In the genomic region with DNA sequence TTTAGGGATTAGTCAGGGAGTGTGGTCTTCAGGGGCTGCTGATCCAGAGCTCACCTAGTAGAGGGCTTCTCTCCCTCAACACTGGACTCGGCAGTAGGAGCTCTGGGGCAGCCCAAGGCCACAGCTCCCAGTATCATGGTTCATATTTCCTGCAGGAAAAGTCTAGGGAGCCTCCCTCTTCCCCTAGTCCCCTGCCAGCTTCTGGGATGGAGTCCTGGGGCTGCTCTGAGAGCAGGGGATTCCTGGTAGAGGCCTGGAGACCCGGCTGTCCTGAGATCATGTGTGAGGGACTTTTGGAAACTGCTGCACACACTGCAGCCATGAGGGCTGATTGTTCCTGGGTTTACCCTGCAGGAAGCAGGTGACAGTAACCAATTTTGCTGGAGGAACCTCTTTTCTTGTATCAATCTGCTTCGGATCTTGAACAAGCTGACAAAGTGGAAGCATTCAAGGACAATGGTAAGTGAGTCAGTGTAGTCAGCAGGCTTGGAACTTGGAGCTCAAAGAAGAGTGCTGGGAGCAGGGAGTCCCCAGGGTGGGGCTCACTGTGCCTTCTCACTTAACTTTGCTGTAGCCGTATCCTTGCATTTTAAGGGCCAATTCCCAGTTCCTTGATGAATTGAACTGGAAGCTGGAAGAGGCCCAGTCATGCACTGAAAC, we compare ENCODE assay signal across 2 cellular contexts.
TF ChIP-seq lines count a peak whose summit lies in the region.

No MANE protein-coding gene starts in this region.

TF ChIP-seq in endothelial cell of umbilical vein, 7 proteins besides CTCF, POLR2A, EP300 and RAD21:
- TF ChIP-seq EZH2 (IDR thresholded peaks at IDR 0.05; ENCODE audit: borderline replicate concordance, low read depth, low read length, severe bottlenecking) = no peak
- TF ChIP-seq MYC (IDR thresholded peaks at IDR 0.05; ENCODE audit: low read depth, low read length) = no peak
- no peak for TF ChIP-seq GATA2 (IDR thresholded peaks at IDR 0.05; ENCODE audit: insufficient read depth, insufficient read length, low read depth, low read length)

TF ChIP-seq in HepG2, 621 proteins besides CTCF, POLR2A, EP300 and RAD21:
- no peak for TF ChIP-seq SSRP1 (CRISPR knock-in tag; IDR thresholded peaks at IDR 0.05)
- no peak for TF ChIP-seq ZNF496 (CRISPR knock-in tag; IDR thresholded peaks at IDR 0.05; ENCODE audit: insufficient replicate concordance)
- no peak for TF ChIP-seq ZNF766 (CRISPR knock-in tag; IDR thresholded peaks at IDR 0.05; ENCODE audit: borderline replicate concordance)
- TF ChIP-seq PRPF4 (IDR thresholded peaks at IDR 0.05; ENCODE audit: low read depth, low read length, poor library complexity, severe bottlenecking) = no peak
- TF ChIP-seq SAFB2 (CRISPR knock-in tag; IDR thresholded peaks at IDR 0.05; ENCODE audit: borderline replicate concordance, low read depth) = no peak
- no peak for TF ChIP-seq NRL (CRISPR knock-in tag; IDR thresholded peaks at IDR 0.05; ENCODE audit: borderline replicate concordance)
- TF ChIP-seq, protein P1, sequence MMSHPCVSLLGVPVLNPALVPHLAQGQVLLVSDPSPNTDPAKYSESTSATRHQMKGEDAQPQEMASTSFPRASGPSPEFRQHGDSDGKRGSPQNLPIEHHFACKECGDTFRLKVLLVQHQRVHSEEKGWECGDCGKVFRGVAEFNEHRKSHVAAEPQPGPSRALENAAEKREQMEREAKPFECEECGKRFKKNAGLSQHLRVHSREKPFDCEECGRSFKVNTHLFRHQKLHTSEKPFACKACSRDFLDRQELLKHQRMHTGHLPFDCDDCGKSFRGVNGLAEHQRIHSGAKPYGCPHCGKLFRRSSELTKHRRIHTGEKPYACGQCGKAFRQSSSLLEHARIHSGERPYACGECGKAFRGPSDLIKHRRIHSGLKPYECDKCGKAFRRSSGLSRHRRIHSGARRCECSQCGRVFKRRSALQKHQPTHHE (CRISPR knock-in tag; IDR thresholded peaks at IDR 0.05; ENCODE audit: borderline replicate concordance) = no peak
- no peak for TF ChIP-seq TOE1 (CRISPR knock-in tag; IDR thresholded peaks at IDR 0.05)
- TF ChIP-seq ZNF615 (CRISPR knock-in tag; IDR thresholded peaks at IDR 0.05; ENCODE audit: borderline replicate concordance) = no peak
- TF ChIP-seq, protein P2, sequence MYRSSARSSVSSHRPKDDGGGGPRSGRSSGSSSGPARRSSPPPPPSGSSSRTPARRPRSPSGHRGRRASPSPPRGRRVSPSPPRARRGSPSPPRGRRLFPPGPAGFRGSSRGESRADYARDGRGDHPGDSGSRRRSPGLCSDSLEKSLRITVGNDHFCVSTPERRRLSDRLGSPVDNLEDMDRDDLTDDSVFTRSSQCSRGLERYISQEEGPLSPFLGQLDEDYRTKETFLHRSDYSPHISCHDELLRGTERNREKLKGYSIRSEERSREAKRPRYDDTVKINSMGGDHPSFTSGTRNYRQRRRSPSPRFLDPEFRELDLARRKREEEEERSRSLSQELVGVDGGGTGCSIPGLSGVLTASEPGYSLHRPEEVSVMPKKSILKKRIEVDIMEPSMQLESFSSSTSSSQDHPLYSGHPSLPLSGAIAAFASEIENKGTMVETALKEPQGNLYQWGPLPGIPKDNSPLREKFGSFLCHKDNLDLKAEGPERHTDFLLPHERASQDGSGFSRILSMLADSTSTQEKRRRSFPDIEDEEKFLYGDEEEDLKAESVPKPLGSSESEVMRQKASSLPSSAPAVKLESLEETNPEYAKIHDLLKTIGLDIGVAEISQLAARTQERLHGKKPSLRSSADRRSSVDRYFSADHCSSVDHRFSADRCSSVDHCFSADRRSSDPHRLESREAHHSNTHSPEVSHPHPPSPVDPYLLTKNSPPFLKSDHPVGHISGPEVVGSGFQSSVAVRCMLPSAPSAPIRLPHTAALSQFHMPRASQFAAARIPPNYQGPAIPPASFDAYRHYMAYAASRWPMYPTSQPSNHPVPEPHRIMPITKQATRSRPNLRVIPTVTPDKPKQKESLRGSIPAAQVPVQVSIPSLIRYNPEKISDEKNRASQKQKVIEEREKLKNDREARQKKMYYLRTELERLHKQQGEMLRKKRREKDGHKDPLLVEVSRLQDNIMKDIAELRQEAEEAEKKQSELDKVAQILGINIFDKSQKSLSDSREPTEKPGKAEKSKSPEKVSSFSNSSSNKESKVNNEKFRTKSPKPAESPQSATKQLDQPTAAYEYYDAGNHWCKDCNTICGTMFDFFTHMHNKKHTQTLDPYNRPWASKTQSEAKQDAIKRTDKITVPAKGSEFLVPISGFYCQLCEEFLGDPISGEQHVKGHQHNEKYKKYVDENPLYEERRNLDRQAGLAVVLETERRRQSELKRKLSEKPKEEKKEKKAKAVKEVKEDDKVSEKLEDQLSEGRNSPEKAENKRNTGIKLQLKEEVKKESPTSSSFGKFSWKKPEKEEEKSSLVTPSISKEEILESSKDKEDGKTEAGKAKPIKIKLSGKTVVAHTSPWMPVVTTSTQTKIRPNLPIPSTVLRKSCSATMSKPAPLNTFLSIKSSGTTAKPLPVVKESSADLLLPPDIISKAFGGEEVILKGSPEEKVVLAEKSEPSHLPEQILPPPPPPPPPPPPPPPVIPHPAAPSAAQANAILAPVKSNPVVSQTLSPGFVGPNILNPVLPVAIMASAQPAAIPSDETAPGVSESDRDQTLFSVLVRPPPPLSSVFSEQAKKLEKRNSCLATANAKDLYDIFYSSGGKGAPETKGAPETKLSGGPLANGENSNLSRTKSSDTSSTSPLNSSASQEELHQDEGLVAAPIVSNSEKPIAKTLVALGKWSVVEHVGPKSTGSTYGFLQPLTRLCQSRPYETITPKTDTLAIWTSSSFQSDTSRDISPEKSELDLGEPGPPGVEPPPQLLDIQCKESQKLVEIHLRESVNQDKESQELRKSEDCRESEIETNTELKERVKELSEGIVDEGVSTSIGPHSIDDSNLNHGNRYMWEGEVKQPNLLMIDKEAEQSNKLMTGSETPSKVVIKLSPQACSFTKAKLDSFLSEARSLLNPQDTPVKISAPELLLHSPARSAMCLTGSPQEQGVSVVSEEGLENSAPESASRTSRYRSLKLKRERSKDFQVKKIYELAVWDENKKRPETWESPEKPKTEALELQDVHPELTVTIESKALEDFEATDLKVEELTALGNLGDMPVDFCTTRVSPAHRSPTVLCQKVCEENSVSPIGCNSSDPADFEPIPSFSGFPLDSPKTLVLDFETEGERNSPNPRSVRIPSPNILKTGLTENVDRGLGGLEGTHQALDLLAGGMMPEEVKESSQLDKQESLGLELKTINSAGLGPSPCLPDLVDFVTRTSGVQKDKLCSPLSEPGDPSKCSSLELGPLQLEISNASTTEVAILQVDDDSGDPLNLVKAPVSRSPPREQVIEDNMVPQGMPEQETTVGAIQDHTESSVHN (CRISPR knock-in tag; IDR thresholded peaks at IDR 0.05) = no peak
- TF ChIP-seq, protein P3, sequence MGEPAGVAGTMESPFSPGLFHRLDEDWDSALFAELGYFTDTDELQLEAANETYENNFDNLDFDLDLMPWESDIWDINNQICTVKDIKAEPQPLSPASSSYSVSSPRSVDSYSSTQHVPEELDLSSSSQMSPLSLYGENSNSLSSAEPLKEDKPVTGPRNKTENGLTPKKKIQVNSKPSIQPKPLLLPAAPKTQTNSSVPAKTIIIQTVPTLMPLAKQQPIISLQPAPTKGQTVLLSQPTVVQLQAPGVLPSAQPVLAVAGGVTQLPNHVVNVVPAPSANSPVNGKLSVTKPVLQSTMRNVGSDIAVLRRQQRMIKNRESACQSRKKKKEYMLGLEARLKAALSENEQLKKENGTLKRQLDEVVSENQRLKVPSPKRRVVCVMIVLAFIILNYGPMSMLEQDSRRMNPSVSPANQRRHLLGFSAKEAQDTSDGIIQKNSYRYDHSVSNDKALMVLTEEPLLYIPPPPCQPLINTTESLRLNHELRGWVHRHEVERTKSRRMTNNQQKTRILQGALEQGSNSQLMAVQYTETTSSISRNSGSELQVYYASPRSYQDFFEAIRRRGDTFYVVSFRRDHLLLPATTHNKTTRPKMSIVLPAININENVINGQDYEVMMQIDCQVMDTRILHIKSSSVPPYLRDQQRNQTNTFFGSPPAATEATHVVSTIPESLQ (CRISPR knock-in tag; conservative IDR thresholded peaks at IDR 0.05) = no peak
- TF ChIP-seq, protein P4, sequence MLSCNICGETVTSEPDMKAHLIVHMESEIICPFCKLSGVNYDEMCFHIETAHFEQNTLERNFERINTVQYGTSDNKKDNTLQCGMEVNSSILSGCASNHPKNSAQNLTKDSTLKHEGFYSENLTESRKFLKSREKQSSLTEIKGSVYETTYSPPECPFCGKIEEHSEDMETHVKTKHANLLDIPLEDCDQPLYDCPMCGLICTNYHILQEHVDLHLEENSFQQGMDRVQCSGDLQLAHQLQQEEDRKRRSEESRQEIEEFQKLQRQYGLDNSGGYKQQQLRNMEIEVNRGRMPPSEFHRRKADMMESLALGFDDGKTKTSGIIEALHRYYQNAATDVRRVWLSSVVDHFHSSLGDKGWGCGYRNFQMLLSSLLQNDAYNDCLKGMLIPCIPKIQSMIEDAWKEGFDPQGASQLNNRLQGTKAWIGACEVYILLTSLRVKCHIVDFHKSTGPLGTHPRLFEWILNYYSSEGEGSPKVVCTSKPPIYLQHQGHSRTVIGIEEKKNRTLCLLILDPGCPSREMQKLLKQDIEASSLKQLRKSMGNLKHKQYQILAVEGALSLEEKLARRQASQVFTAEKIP (CRISPR knock-in tag; IDR thresholded peaks at IDR 0.05; ENCODE audit: borderline replicate concordance) = no peak
- no peak for TF ChIP-seq GTF3A (CRISPR knock-in tag; conservative IDR thresholded peaks at IDR 0.05)
- no peak for TF ChIP-seq ZNF136 (CRISPR knock-in tag; IDR thresholded peaks at IDR 0.05; ENCODE audit: low read depth)
- TF ChIP-seq SPEN (CRISPR knock-in tag; IDR thresholded peaks at IDR 0.05; ENCODE audit: low read depth) = no peak
